Comparison of ENCODE assay signal across 28 cellular contexts in the genomic region with DNA sequence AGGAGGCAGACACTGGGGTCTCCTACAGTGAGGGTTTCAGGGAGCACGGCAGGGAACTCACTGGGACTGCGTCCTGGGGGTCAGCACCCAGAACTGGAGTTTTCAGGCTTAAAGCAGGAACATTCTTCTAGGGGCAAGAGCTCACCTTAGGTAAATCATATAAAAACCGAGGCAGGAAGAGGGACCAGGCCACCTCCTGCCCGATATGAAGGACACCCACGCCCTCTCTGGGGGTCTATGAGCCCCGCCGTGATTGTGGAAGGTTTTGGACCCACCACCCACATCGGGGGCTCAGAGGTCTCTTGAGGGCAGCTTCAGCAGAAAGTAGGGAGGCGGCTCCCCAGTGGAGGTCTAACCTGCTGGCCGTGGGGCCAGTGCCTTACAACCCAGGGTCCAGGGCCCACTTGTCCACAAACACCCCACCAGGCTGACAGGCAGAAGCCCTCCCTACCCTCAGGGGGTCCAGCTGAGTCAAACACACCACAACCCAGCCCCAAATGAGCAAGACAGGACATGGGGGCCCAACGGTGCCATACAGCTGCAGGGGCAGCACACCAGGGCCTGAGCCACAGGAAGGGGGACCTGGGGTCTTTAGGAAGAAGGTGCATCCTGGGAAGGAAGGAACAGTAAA. TPM values are rescaled to one million over a fixed set of nuclear protein-coding genes. Genes with fewer than 3 reads are reported as not detected.
DNase-seq lines count a peak whose midpoint lies in the region; ATAC-seq and TF ChIP-seq lines count a peak whose summit lies in the region.
"Had no signal": no experiment of that assay in that cellular context is flagged by ENCODE, and none has a peak within 500 bp of the region (broad histone marks: within the 10 kb centered on the region; RNA-seq: fewer than 3 reads in every experiment).

No MANE protein-coding gene starts in this region.

- H3K27ac Mint-ChIP-seq in natural killer cell treated with Interleukin-12 subunit alpha and Interleukin-12 subunit beta and Interleukin-15 and Interleukin-18, amount 100 ng/mL, for 72 hours = no peak overlapping the region
- H3K27ac Mint-ChIP-seq: activated naive CD4-positive, alpha-beta T cell treated with anti-CD3 and anti-CD28 coated beads, Interleukin-2, amount 50 U/mL, for 24 hours; T-helper 1 cell treated with Interleukin-12 subunit alpha and Interleukin-12 subunit beta and Interleukin-4 antibody, amounts not matched to agents 30 μg/mL and 1 μg/mL, for 36 hours had no signal

- H3K4me3 Mint-ChIP-seq in natural killer cell treated with Interleukin-12 subunit alpha and Interleukin-12 subunit beta and Interleukin-15 and Interleukin-18, amount 100 ng/mL, for 72 hours = no peak overlapping the region
- H3K4me3 Mint-ChIP-seq: activated naive CD4-positive, alpha-beta T cell treated with anti-CD3 and anti-CD28 coated beads, Interleukin-2, amount 50 U/mL, for 24 hours; T-helper 1 cell treated with Interleukin-12 subunit alpha and Interleukin-12 subunit beta and Interleukin-4 antibody, amounts not matched to agents 30 μg/mL and 1 μg/mL, for 36 hours had no signal

- H3K4me1 Mint-ChIP-seq in natural killer cell treated with Interleukin-12 subunit alpha and Interleukin-12 subunit beta and Interleukin-15 and Interleukin-18, amount 100 ng/mL, for 72 hours (ENCODE audit: low read depth in 2 of 2) = no peaks in the 10 kb centered on the region
- H3K4me1 Mint-ChIP-seq: activated naive CD4-positive, alpha-beta T cell treated with anti-CD3 and anti-CD28 coated beads, Interleukin-2, amount 50 U/mL, for 24 hours had no signal

- H3K9me3 ChIP-seq in heart right ventricle (peaks cover 0 to 20% (median 0%) of the 10 kb centered on the region in 11 donors), tibial nerve (peaks cover 0 to 26% (median 1%) of the 10 kb centered on the region in 4 donors)
- H3K9me3 ChIP-seq: SJCRH30 had no signal

- H3K27ac ChIP-seq in heart right ventricle (no peak overlapping the region), tibial nerve (no peak overlapping the region)
- H3K27ac ChIP-seq: ascending aorta, HL-60, SJCRH30 had no signal

- no peak for TF ChIP-seq EP300 in tibial nerve (IDR thresholded peaks at IDR 0.05)

- peaks cover 4 to 6% of the 10 kb centered on the region in 2 donors for H3K27me3 Mint-ChIP-seq in natural killer cell treated with Interleukin-12 subunit alpha and Interleukin-12 subunit beta and Interleukin-15 and Interleukin-18, amount 100 ng/mL, for 72 hours
- H3K27me3 Mint-ChIP-seq: activated naive CD4-positive, alpha-beta T cell treated with anti-CD3 and anti-CD28 coated beads, Interleukin-2, amount 50 U/mL, for 24 hours had no signal

- no peak for TF ChIP-seq POLR2A in tibial nerve (IDR thresholded peaks at IDR 0.05)

- H3K36me3 ChIP-seq in heart right ventricle (no peaks in the 10 kb centered on the region), tibial nerve (no peaks in the 10 kb centered on the region)
- H3K36me3 ChIP-seq: ascending aorta, SJCRH30 had no signal

- intact Hi-C loops in Right ventricle myocardium inferior (cut with DNase I) (no loop called here), heart right ventricle (cut with DNase I) (no loop called here)

- H3K9me3 Mint-ChIP-seq in natural killer cell treated with Interleukin-12 subunit alpha and Interleukin-12 subunit beta and Interleukin-15 and Interleukin-18, amount 100 ng/mL, for 72 hours = no peaks in the 10 kb centered on the region

- WGBS in heart right ventricle, 2 donors = 82 to 84% methylated on average over 11 of the region's 11 CpGs
- WGBS in tibial nerve, 2 donors = 66 to 75% methylated on average over 6 to 9 of the region's 11 CpGs

- no peak for ATAC-seq in Right ventricle myocardium inferior
- no peak for ATAC-seq in heart right ventricle
- ATAC-seq in natural killer cell treated with Interleukin-12 subunit alpha and Interleukin-12 subunit beta and Interleukin-15 and Interleukin-18, amount 100 ng/mL, for 72 hours = no peak
- no peak for ATAC-seq in HG03342 (IDR thresholded peaks at IDR 0.05; ENCODE audit: unreplicated experiment)
- ATAC-seq: right cardiac atrium had no signal

- TF ChIP-seq CTCF in heart right ventricle (IDR thresholded peaks at IDR 0.05) = no peak
- no peak for TF ChIP-seq CTCF in tibial nerve (IDR thresholded peaks at IDR 0.05)

- H3K4me1 ChIP-seq in heart right ventricle (peaks cover 0 to 4% (median 0%) of the 10 kb centered on the region in 9 donors), tibial nerve (no peaks in the 10 kb centered on the region)
- H3K4me1 ChIP-seq: ascending aorta had no signal

- peak; percentile 18 for DNase-seq in Right ventricle myocardium inferior (ENCODE audit: missing footprints)
- DNase-seq in heart right ventricle = no peak
- DNase-seq in activated CD8-positive, alpha-beta memory T cell treated with anti-CD3 and anti-CD28 coated beads, Interleukin-2, amount 50 U/mL, for 48 hours = peak; percentile 22
- DNase-seq in natural killer cell treated with Interleukin-12 subunit alpha and Interleukin-12 subunit beta and Interleukin-15 and Interleukin-18, amount 100 ng/mL, for 72 hours (ENCODE audit: low spot score) = peak; percentile 26
- DNase-seq in tibial nerve (ENCODE audit: low spot score in 2 of 2) = peak; percentile 3 to 8
- DNase-seq in OCI-M2 (lab: John Stamatoyannopoulos, UW; ENCODE audit: unreplicated experiment) = no peak
- DNase-seq in HCEC 1CT = no peak
- DNase-seq: activated CD4-positive, alpha-beta T cell treated with anti-CD3 and anti-CD28 coated beads for 48 hours; central memory CD4-positive, alpha-beta T cell; EL; foreskin melanocyte; hippocampal formation; NCI-H1092 treated with DMSO at 0.1 percent for 48 hours; NCI-H2029; occipital lobe; OCI-M1; SJCRH30; stimulated activated CD4-positive, alpha-beta T cell treated with anti-CD3 and anti-CD28 coated beads, Interleukin-15, amount 100 ng/mL, for 24 hours had no signal

- H3K27me3 ChIP-seq in heart right ventricle (peaks cover 0 to 13% (median 0%) of the 10 kb centered on the region in 7 donors), tibial nerve (no peaks in the 10 kb centered on the region)
- H3K27me3 ChIP-seq: ascending aorta, SJCRH30 had no signal

- H3K4me3 ChIP-seq in heart right ventricle = no peak overlapping the region
- no peak overlapping the region for H3K4me3 ChIP-seq in tibial nerve
- H3K4me3 ChIP-seq: ascending aorta, SJCRH30 had no signal

- H3K36me3 Mint-ChIP-seq in natural killer cell treated with Interleukin-12 subunit alpha and Interleukin-12 subunit beta and Interleukin-15 and Interleukin-18, amount 100 ng/mL, for 72 hours = no peaks in the 10 kb centered on the region
- H3K36me3 Mint-ChIP-seq: activated naive CD4-positive, alpha-beta T cell treated with anti-CD3 and anti-CD28 coated beads, Interleukin-2, amount 50 U/mL, for 24 hours had no signal

RNA-seq across cellular contexts. Expression of gene CROCC2, which starts 25.3 kb away (rescaled TPM):
- total RNA-seq in Right ventricle myocardium inferior = not detected
- total RNA-seq in heart right ventricle = not detected
- under 1 TPM in 1 of 2 donors, not detected in 1; 0.06 TPM for polyA plus RNA-seq in heart right ventricle
- not detected for total RNA-seq in natural killer cell treated with Interleukin-12 subunit alpha and Interleukin-12 subunit beta and Interleukin-15 and Interleukin-18, amount 100 ng/mL, for 72 hours
- 1 to 10 TPM in 1 of 4 donors, under 1 TPM in 1, not detected in 2; 0.44 to 1.2 TPM for total RNA-seq in tibial nerve
- total RNA-seq: H4, lung microvascular endothelial cell, myocyte had no signal
- polyA plus RNA-seq: AG04450, right cardiac atrium had no signal

RNA-seq across cellular contexts. Expression of gene MAB21L4, which starts 35.5 kb away (rescaled TPM):
- total RNA-seq in Right ventricle myocardium inferior (not detected), heart right ventricle (under 1 TPM in 2 of 10 donors, not detected in 8; 0.29 to 0.32 TPM), tibial nerve (not detected)
- polyA plus RNA-seq in heart right ventricle = under 1 TPM in 1 of 2 donors, not detected in 1; 0.06 TPM
- not detected for total RNA-seq in natural killer cell treated with Interleukin-12 subunit alpha and Interleukin-12 subunit beta and Interleukin-15 and Interleukin-18, amount 100 ng/mL, for 72 hours
- total RNA-seq: ascending aorta, H4, lung microvascular endothelial cell, myocyte, occipital lobe, right cardiac atrium had no signal
- polyA plus RNA-seq: AG04450, right cardiac atrium had no signal

Comparison
In these comparisons a context has a peak if more than half of its experiments do, and no peak if none do; other contexts are left out.
1. DNase-seq: peak in Right ventricle myocardium inferior (single experiment), activated CD8-positive, alpha-beta memory T cell treated with anti-CD3 and anti-CD28 coated beads, Interleukin-2, amount 50 U/mL, for 48 hours (single experiment), natural killer cell treated with Interleukin-12 subunit alpha and Interleukin-12 subunit beta and Interleukin-15 and Interleukin-18, amount 100 ng/mL, for 72 hours (single experiment) and tibial nerve (2 of 2); none in heart right ventricle (0 of 2), OCI-M2 (single experiment) and HCEC 1CT (single experiment).